In genomic region chr9:76138360-76138759, GRCh38 we compare ENCODE assay signal across 1 cellular context.
TF ChIP-seq lines count a peak whose summit lies in the region.

No MANE protein-coding gene starts in this region.

TF ChIP-seq in IMR-90, 13 proteins besides CTCF, POLR2A, EP300 and RAD21:
- TF ChIP-seq RCOR1 (IDR thresholded peaks at IDR 0.05; ENCODE audit: insufficient replicate concordance, low read length) (no peak), MXI1 (IDR thresholded peaks at IDR 0.05; ENCODE audit: borderline replicate concordance, low read depth, low read length) (no peak), CEBPB (IDR thresholded peaks at IDR 0.05; ENCODE audit: low read depth, low read length) (no peak), USF2 (IDR thresholded peaks at IDR 0.05; ENCODE audit: low read depth, low read length) (no peak), RFX5 (IDR thresholded peaks at IDR 0.05; ENCODE audit: low read depth, low read length) (no peak), ELK1 (IDR thresholded peaks at IDR 0.05; ENCODE audit: borderline replicate concordance, low read depth, low read length) (no peak), SMC3 (IDR thresholded peaks at IDR 0.05; ENCODE audit: low read depth, low read length) (no peak), MAZ (IDR thresholded peaks at IDR 0.05; ENCODE audit: borderline replicate concordance, low read depth, low read length) (no peak)
TF ChIP-seq in IMR-90: peak in this region for 0.
